ENCODE assay signal across 23 cellular contexts in the genomic region with DNA sequence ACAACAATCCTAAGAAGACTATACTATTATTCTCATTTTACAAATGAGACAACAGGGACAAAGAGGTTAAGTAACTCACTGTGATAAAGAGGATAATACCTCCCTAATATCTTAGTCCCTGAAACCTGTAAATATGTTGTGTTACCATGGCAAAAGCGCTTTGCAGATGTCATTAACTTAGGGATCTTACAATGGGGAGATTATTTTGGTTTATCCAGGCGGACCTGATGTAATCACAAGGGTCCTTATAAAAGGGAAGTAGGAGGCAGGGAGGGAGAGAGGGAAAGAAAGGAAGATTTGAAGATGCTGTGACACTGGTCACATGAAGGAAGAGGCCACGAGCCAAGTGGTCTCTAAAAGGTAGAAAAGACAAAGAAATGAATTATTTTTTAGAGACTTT.
"Had no signal": no experiment of that assay in that cellular context is flagged by ENCODE, and none has a peak within 500 bp of the region (broad histone marks: within the 10 kb centered on the region; RNA-seq: fewer than 3 reads in every experiment).

No MANE protein-coding gene starts in this region.

- ATAC-seq: activated CD4-positive, CD25-positive, alpha-beta regulatory T cell treated with anti-CD3 and anti-CD28 coated beads, Interleukin-2, amount 50 U/mL, for 24 hours; activated CD8-positive, alpha-beta T cell treated with anti-CD3 and anti-CD28 coated beads, Interleukin-2, amount 10 ng/mL, durations not matched to agents 7 days and 5 days; Panc1; Right ventricle myocardium inferior had no signal

- H3K9me3 ChIP-seq: breast epithelium, SK-N-SH had no signal

- H3K27me3 ChIP-seq: breast epithelium had no signal

- H3K4me3 ChIP-seq: breast epithelium had no signal

- H3K36me3 ChIP-seq: breast epithelium had no signal

- H3K27ac ChIP-seq: breast epithelium had no signal

- DNase-seq: activated CD4-positive, alpha-beta T cell treated with anti-CD3 and anti-CD28 coated beads for 4 hours; activated CD4-positive, alpha-beta T cell treated with anti-CD3 and anti-CD28 coated beads, Interleukin-2, amount 50 U/mL, for 4 hours; activated CD8-positive, alpha-beta memory T cell treated with anti-CD3 and anti-CD28 coated beads, Interleukin-2, amount 50 U/mL, for 48 hours; activated CD8-positive, alpha-beta T cell treated with anti-CD3 and anti-CD28 coated beads, Interleukin-2, amount 10 ng/mL, durations not matched to agents 7 days and 5 days; activated effector memory CD4-positive, alpha-beta T cell treated with Interleukin-2 at 50 U/mL for 16 hours; activated naive CD4-positive, alpha-beta T cell; activated T-cell treated with anti-CD3 and anti-CD28 coated beads, Interleukin-2, amount 50 U/mL, for 1 hour; aorta; central memory CD4-positive, alpha-beta T cell; cortex of kidney; KG1; NCI-H1048; NCI-H1930; NCI-H2107; NCI-H226; NCI-H69; RPMI8226; SK-N-SH; T-helper 1 cell had no signal
